In genomic region chr18:22585333-22585732, GRCh38 we compare ENCODE assay signal across 27 cellular contexts.
DNase-seq lines count a peak whose midpoint lies in the region; ATAC-seq, FAIRE-seq and TF ChIP-seq lines count a peak whose summit lies in the region.
"Had no signal": no experiment of that assay in that cellular context is flagged by ENCODE, and none has a peak within 500 bp of the region (broad histone marks: within the 10 kb centered on the region; RNA-seq: fewer than 3 reads in every experiment).

No MANE protein-coding gene starts in this region.

- 0% methylated on average over 1 of the region's 1 CpG for WGBS in K562 (ENCODE audit: insufficient coverage, low coverage, missing lambda C conversion rate)
- 45% methylated on average over 1 of the region's 1 CpG for WGBS in HepG2 (ENCODE audit: low lambda C conversion rate)

- H3K9me3 ChIP-seq in K562 (replicated peaks; ENCODE audit: control insufficient read depth, insufficient read depth, low read depth, low read length) (peaks cover 3% of the 10 kb centered on the region; the same call in 1 of the 2 replicates), HepG2 (ENCODE audit: low read length) (no peaks in the 10 kb centered on the region)
- H3K9me3 ChIP-seq: BE2C had no signal

- H4K20me1 ChIP-seq in K562 (replicated peaks; ENCODE audit: control insufficient read depth, insufficient read depth, low read length) (no peaks in the 10 kb centered on the region), HepG2 (ENCODE audit: insufficient read depth, low read length) (no peaks in the 10 kb centered on the region)
- H4K20me1 ChIP-seq: BLaER1 treated with 17β-estradiol and CSF1 and Interleukin-3, amounts not matched to agents 10 nM and 100 nM had no signal

- DNase-seq in NOMO-1 treated with DMSO at 0.1 percent for 48 hours (lab: John Stamatoyannopoulos, UW; ENCODE audit: unreplicated experiment) (peak; percentile 6), NOMO-1 (lab: John Stamatoyannopoulos, UW; ENCODE audit: unreplicated experiment in 2 of 2) (no peak), K562 (ENCODE audit: extremely low read depth in 1 of 4, low spot score in 3 of 4) (no peak), HepG2 (ENCODE audit: low spot score) (no peak), omental fat pad (ENCODE audit: low spot score) (no peak), dermis blood vessel endothelial cell (no peak)
- no peak for DNase-seq in stimulated activated naive B cell treated with anti-CD40 and anti-IgM and Interleukin-4, amounts not matched to agents 10 μg/mL and 1 μg/mL and 100 μg/mL, for 72 hours
- DNase-seq: ACHN; AML-193; BE2C; CD4-positive, alpha-beta T cell; CD8-positive, alpha-beta memory T cell; DMS 273 treated with DMSO at 0.1 percent for 48 hours; DMS79; EL; GDM1; H9 had no signal

- no peak for FAIRE-seq in K562 (lab: Jason Lieb, UNC)
- no peak for FAIRE-seq in HepG2 (lab: Jason Lieb, UNC)
- FAIRE-seq: A204.1, D721Med, GM12891, GM18507 had no signal

- TF ChIP-seq EP300 in K562 (IDR thresholded peaks at IDR 0.05; ENCODE audit: low read length) (no peak), HepG2 (IDR thresholded peaks at IDR 0.05; ENCODE audit: low read depth in 2 of 2, low read length in 2 of 2) (no peak), HepG2 (CRISPR knock-in tag; IDR thresholded peaks at IDR 0.05; ENCODE audit: borderline replicate concordance) (no peak)

- POLR2A ChIA-PET in K562 (lab: Yijun Ruan, JAX): interaction anchor here (0.6 kb wide), 1 partner anchor 207 kb away, joined by 3 read pairs; no protein-coding TSS in a partner anchor
- POLR2A ChIA-PET in HepG2 (lab: Yijun Ruan, JAX): no interaction called here

- H3K36me3 Mint-ChIP-seq in stimulated activated naive B cell treated with anti-CD40 and anti-IgM and Interleukin-4, amounts not matched to agents 10 μg/mL and 1 μg/mL and 100 μg/mL, for 72 hours: no peaks in the 10 kb centered on the region
- H3K36me3 Mint-ChIP-seq: CD14-positive monocyte had no signal

- H3K4me3 Mint-ChIP-seq in stimulated activated naive B cell treated with anti-CD40 and anti-IgM and Interleukin-4, amounts not matched to agents 10 μg/mL and 1 μg/mL and 100 μg/mL, for 72 hours: no peak overlapping the region
- H3K4me3 Mint-ChIP-seq: CD14-positive monocyte; CD4-positive, alpha-beta T cell; CD8-positive, alpha-beta memory T cell; GM23338; H9 had no signal

- H3K4me3 ChIP-seq in K562 (no peak overlapping the region), HepG2 (replicated peaks in 1 of 3; ENCODE audit: insufficient read depth in 1 of 3, low read depth in 2 of 3, low read length in 3 of 3) (no peak overlapping the region)
- H3K4me3 ChIP-seq: BLaER1 treated with 17β-estradiol and CSF1 and Interleukin-3, amounts not matched to agents 10 nM and 100 nM; GM23338 had no signal

- H3K9ac ChIP-seq in K562 (ENCODE audit: insufficient read depth in 1 of 2, low read depth in 2 of 2, low read length in 2 of 2) (no peak overlapping the region), HepG2 (ENCODE audit: insufficient read depth, low read depth, low read length) (no peak overlapping the region)
- H3K9ac ChIP-seq: BLaER1 treated with 17β-estradiol and CSF1 and Interleukin-3, amounts not matched to agents 10 nM and 100 nM had no signal

- intact Hi-C loops in K562 (cut with micrococcal nuclease) (no loop called here), HepG2 (cut with micrococcal nuclease; ENCODE audit: unreplicated experiment) (no loop called here)

- in situ Hi-C loops in K562 (cut with MboI): no loop called here
- in situ Hi-C loops in HepG2 (cut with HindIII; ENCODE audit: extremely low pct_ligation_motif_present, low pct_unique_long_range_greater_than_20kb): no loop called here

- TF ChIP-seq POLR2A in K562 (conservative IDR thresholded peaks at IDR 0.05) (no peak), HepG2 (IDR thresholded peaks at IDR 0.05; ENCODE audit: insufficient read depth in 1 of 2, low read depth in 2 of 2, low read length in 2 of 2) (no peak)

- H3K27ac ChIP-seq in K562 (ENCODE audit: extremely low read depth, low read depth, low read length): no peak overlapping the region
- H3K27ac ChIP-seq in HepG2 (ENCODE audit: extremely low read length, insufficient read depth, low read length): no peak overlapping the region
- H3K27ac ChIP-seq: 22Rv1; BLaER1 treated with 17β-estradiol and CSF1 and Interleukin-3, amounts not matched to agents 10 nM and 100 nM had no signal

- H3K36me3 ChIP-seq in K562 (ENCODE audit: control insufficient read depth, insufficient read depth, low read length): no peaks in the 10 kb centered on the region
- H3K36me3 ChIP-seq in HepG2 (replicated peaks in 1 of 2; ENCODE audit: control insufficient read depth in 1 of 2, insufficient read depth in 2 of 2, low read length in 2 of 2): no peaks in the 10 kb centered on the region
- H3K36me3 ChIP-seq: BE2C; BLaER1 treated with 17β-estradiol and CSF1 and Interleukin-3, amounts not matched to agents 10 nM and 100 nM had no signal

- CTCF ChIA-PET in K562 (lab: Yijun Ruan, JAX; ENCODE audit: low intra/inter-chr PET ratio): no interaction called here
- CTCF ChIA-PET in HepG2 (lab: Yijun Ruan, JAX; ENCODE audit: low intra/inter-chr PET ratio, low total read pairs): no interaction called here

- H3K79me2 ChIP-seq in K562 (ENCODE audit: control insufficient read depth, insufficient read depth, low read length) (no peaks in the 10 kb centered on the region), HepG2 (ENCODE audit: insufficient read depth, low read length) (no peaks in the 10 kb centered on the region)

- H2AFZ ChIP-seq in K562 (ENCODE audit: low read depth, low read length) (no peak overlapping the region), HepG2 (ENCODE audit: low read length) (no peak overlapping the region)
- H2AFZ ChIP-seq: GM23338 had no signal

- no peak overlapping the region for H3K4me2 ChIP-seq in K562 (ENCODE audit: insufficient read depth, low read length)
- no peak overlapping the region for H3K4me2 ChIP-seq in HepG2 (ENCODE audit: low read depth, low read length)
- H3K4me2 ChIP-seq: BLaER1 treated with 17β-estradiol and CSF1 and Interleukin-3, amounts not matched to agents 10 nM and 100 nM; GM23338 had no signal

- ATAC-seq in K562 (no peak), HepG2 (no peak), omental fat pad (ENCODE audit: low FRiP score) (peak; percentile 56), HG03097 (IDR thresholded peaks at IDR 0.05; ENCODE audit: low FRiP score, unreplicated experiment) (no peak)
- ATAC-seq in stimulated activated naive B cell treated with anti-CD40 and anti-IgM and Interleukin-4, amounts not matched to agents 10 μg/mL and 1 μg/mL and 100 μg/mL, for 72 hours (replicated peaks): no peak
- ATAC-seq: GM23338, HCT116 had no signal

- TF ChIP-seq RAD21 in K562 (CRISPR knock-in tag; conservative IDR thresholded peaks at IDR 0.05 in 1 of 2, IDR thresholded peaks at IDR 0.05 in 1 of 2) (no peak), HepG2 (CRISPR knock-in tag; IDR thresholded peaks at IDR 0.05) (no peak)

- H3K4me1 Mint-ChIP-seq in stimulated activated naive B cell treated with anti-CD40 and anti-IgM and Interleukin-4, amounts not matched to agents 10 μg/mL and 1 μg/mL and 100 μg/mL, for 72 hours: no peaks in the 10 kb centered on the region
- H3K4me1 Mint-ChIP-seq: CD14-positive monocyte, GM23338, H9 had no signal

- H3K27ac Mint-ChIP-seq in stimulated activated naive B cell treated with anti-CD40 and anti-IgM and Interleukin-4, amounts not matched to agents 10 μg/mL and 1 μg/mL and 100 μg/mL, for 72 hours: no peak overlapping the region
- H3K27ac Mint-ChIP-seq: CD4-positive, alpha-beta T cell; CD8-positive, alpha-beta memory T cell; GM23338; H9 had no signal

- H3K27me3 Mint-ChIP-seq in stimulated activated naive B cell treated with anti-CD40 and anti-IgM and Interleukin-4, amounts not matched to agents 10 μg/mL and 1 μg/mL and 100 μg/mL, for 72 hours: no peaks in the 10 kb centered on the region

- H3K27me3 ChIP-seq in K562 (ENCODE audit: control insufficient read depth in 2 of 2, insufficient read depth in 2 of 2, low read length in 2 of 2): peaks cover 4% of the 10 kb centered on the region in 2 experiments; a peak in 1 of 5 replicates
- no peaks in the 10 kb centered on the region for H3K27me3 ChIP-seq in HepG2 (ENCODE audit: control insufficient read depth in 1 of 2, insufficient read depth in 2 of 2, low read length in 2 of 2)
- H3K27me3 ChIP-seq: BE2C; BLaER1 treated with 17β-estradiol and CSF1 and Interleukin-3, amounts not matched to agents 10 nM and 100 nM had no signal

- H3K9me3 Mint-ChIP-seq in stimulated activated naive B cell treated with anti-CD40 and anti-IgM and Interleukin-4, amounts not matched to agents 10 μg/mL and 1 μg/mL and 100 μg/mL, for 72 hours: peaks cover 0 to 6% of the 10 kb centered on the region in 2 donors
- H3K9me3 Mint-ChIP-seq: GM23338, H9 had no signal

- peaks cover 0 to under 1% of the 10 kb centered on the region in 2 experiments; a peak in 2 of 5 replicates for H3K4me1 ChIP-seq in K562 (replicated peaks in 1 of 2; ENCODE audit: control insufficient read depth in 2 of 2, insufficient read depth in 2 of 2, low read length in 2 of 2)
- no peaks in the 10 kb centered on the region for H3K4me1 ChIP-seq in HepG2 (ENCODE audit: insufficient read depth, low read length)
- H3K4me1 ChIP-seq: BE2C; BLaER1 treated with 17β-estradiol and CSF1 and Interleukin-3, amounts not matched to agents 10 nM and 100 nM had no signal

- BruUV-seq in K562 (replicated peaks; lab: Mats Ljungman, UMichigan): no TSS peak
- BruUV-seq in HepG2 (replicated peaks; lab: Mats Ljungman, UMichigan): no TSS peak

- TF ChIP-seq CTCF in K562 (IDR thresholded peaks at IDR 0.05 in 2 of 3, conservative IDR thresholded peaks at IDR 0.05 in 1 of 3; ENCODE audit: insufficient read depth in 2 of 3, low read depth in 1 of 3, low read length in 3 of 3): no peak
- TF ChIP-seq CTCF in HepG2 (CRISPR knock-in tag; IDR thresholded peaks at IDR 0.05): no peak
- no peak for TF ChIP-seq CTCF in omental fat pad (IDR thresholded peaks at IDR 0.05)

- H3K9me1 ChIP-seq in K562 (ENCODE audit: control insufficient read depth, insufficient read depth, low read length): no peaks in the 10 kb centered on the region

TF ChIP-seq in K562, 482 proteins besides CTCF, POLR2A, EP300 and RAD21 (continues in another document):
- TF ChIP-seq SMARCB1 (IDR thresholded peaks at IDR 0.05; ENCODE audit: insufficient read length, low read depth): no peak

TF ChIP-seq in HepG2, 621 proteins besides CTCF, POLR2A, EP300 and RAD21:
- no peak for TF ChIP-seq ATF5 (CRISPR knock-in tag; IDR thresholded peaks at IDR 0.05; ENCODE audit: low read depth)
- TF ChIP-seq NR2C2 (CRISPR knock-in tag; IDR thresholded peaks at IDR 0.05; ENCODE audit: borderline replicate concordance): 0 out of 2 replicates have a peak, but pooled peaks have one; percentile 0
